8 cellular contexts compared by ENCODE assay signal in the genomic region with DNA sequence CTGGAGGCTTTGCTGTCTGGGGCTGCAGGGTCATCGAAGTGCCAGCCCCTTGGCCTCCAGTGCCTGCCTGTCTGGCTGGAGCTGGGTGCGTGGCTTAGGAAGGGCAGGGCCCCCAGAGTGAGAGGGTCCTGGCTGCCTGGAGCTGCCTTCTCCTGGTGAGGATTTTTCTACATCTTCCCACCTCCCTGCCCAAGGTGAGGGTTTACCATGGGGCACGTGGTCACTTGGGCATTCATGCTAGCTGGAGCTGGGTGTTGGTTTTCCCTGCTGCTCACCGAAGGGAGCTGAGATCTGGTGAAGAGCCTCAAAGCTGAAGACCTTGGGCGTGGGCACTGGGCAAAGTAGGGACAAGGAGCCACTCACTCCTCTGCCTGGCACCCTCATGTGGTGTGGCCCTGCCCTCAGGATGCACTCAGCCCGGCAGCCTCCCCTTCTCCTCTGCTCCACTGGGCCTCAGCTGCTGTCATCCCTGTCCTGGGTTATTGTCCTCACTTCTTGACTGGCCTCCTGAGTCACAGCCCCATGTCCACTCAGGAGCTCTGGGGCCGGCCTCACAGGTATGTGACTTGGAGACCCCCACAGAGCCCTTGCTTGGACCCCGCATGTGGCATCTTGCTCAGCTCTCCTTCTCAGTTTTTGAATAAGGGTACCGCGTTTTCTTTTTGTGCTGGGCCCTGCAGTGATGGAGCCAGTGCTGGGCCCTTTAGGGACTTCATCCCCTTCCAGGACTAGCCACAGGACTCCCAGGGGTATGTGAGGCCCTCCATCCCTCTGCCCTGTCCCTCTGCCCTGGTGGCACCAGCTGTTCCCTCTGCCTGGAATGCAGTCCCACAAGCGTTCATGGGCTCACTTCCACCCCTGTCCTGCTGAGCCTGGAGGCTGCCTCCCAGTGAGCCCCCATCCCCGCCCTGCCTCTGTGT. TPM values are rescaled to one million over a fixed set of nuclear protein-coding genes. Genes with fewer than 3 reads are reported as not detected.
DNase-seq lines count a peak whose midpoint lies in the region; ATAC-seq and TF ChIP-seq lines count a peak whose summit lies in the region.

No MANE protein-coding gene starts in this region.

- 92 to 98% (median 94%) methylated on average over 9 to 12 of the region's 12 CpGs for WGBS in heart left ventricle, 4 donors

- H3K4me3 ChIP-seq in heart left ventricle (peak overlapping the region; percentile 48 to 86 (median 67)), muscle layer of duodenum (ENCODE audit: low read depth in 1 of 2, low read length in 2 of 2) (peak overlapping the region; percentile 53 to 75), uterus (peak overlapping the region; percentile 41 to 58)

- H3K4me1 ChIP-seq in heart left ventricle (peaks cover 6 to 32% (median 16%) of the 10 kb centered on the region in 12 donors), muscle layer of duodenum (ENCODE audit: control insufficient read depth in 1 of 2, insufficient read depth in 2 of 2, low read length in 2 of 2) (peaks cover 0 to 24% of the 10 kb centered on the region in 2 donors), uterus (peaks cover 0 to 5% of the 10 kb centered on the region in 2 donors)

- no peak for ATAC-seq in heart left ventricle
- no peak for ATAC-seq in left cardiac atrium
- no peak for ATAC-seq in GM18873 (IDR thresholded peaks at IDR 0.05; ENCODE audit: low FRiP score, unreplicated experiment)

- DNase-seq in heart left ventricle (peak in 3 of 5 donors; percentile 14 to 46 (median 15)), left cardiac atrium (no peak), ecto neural progenitor cell (ENCODE audit: low spot score) (peak; percentile 42), uterus (no peak), occipital lobe (lab: John Stamatoyannopoulos, UW) (no peak), GM03348 (ENCODE audit: low spot score) (no peak)

- H3K36me3 ChIP-seq in heart left ventricle, result peaks cover 0 to 8% (median 0%) of the 10 kb centered on the region in 9 donors
- peaks cover 0 to 7% of the 10 kb centered on the region in 2 donors for H3K36me3 ChIP-seq in muscle layer of duodenum (ENCODE audit: control insufficient read depth in 1 of 2, insufficient read depth in 2 of 2, low read length in 2 of 2)
- H3K36me3 ChIP-seq in uterus, result no peaks in the 10 kb centered on the region

- TF ChIP-seq CTCF in heart left ventricle (IDR thresholded peaks at IDR 0.05) (no peak), uterus (IDR thresholded peaks at IDR 0.05) (no peak)

- peaks cover 0 to 24% (median 0%) of the 10 kb centered on the region in 9 donors for H3K27me3 ChIP-seq in heart left ventricle
- no peaks in the 10 kb centered on the region for H3K27me3 ChIP-seq in muscle layer of duodenum (ENCODE audit: low read depth, low read length)
- H3K27me3 ChIP-seq in uterus, result no peaks in the 10 kb centered on the region

- intact Hi-C loops in heart left ventricle (cut with DNase I), result no loop called here
- intact Hi-C loops in left cardiac atrium (cut with DNase I), result no loop called here
- intact Hi-C loops in uterus (cut with DNase I; ENCODE audit: low total_unique reads), result no loop called here

- H3K27ac ChIP-seq in heart left ventricle (peak overlapping the region in 3 of 12 donors; percentile 39 to 67 (median 61)), muscle layer of duodenum (ENCODE audit: low read length) (peak overlapping the region; percentile 4), uterus (no peak overlapping the region)

- no peaks in the 10 kb centered on the region for H3K9me3 ChIP-seq in heart left ventricle
- H3K9me3 ChIP-seq in muscle layer of duodenum (ENCODE audit: control insufficient read depth in 1 of 2, low read length in 2 of 2), result no peaks in the 10 kb centered on the region
- H3K9me3 ChIP-seq in uterus, result no peaks in the 10 kb centered on the region

- TF ChIP-seq POLR2A in heart left ventricle (IDR thresholded peaks at IDR 0.05), result no peak
- TF ChIP-seq POLR2A in uterus (IDR thresholded peaks at IDR 0.05), result no peak

RNA-seq across cellular contexts. Expression of a gene that starts 1.6 kb away (rescaled TPM):
- 10 to 100 TPM in 8 of 9 donors, 1 to 10 TPM in 1; 9.1 to 21.9 (median 12.5) TPM for total RNA-seq in heart left ventricle
- polyA plus RNA-seq in heart left ventricle, result 10 to 100 TPM in 1 of 2 donors, 1 to 10 TPM in 1; 7.5 to 17.9 TPM
- total RNA-seq in left cardiac atrium, result 10 to 100 TPM; 12.4 to 17.2 TPM
- 10 to 100 TPM in 1 of 4 donors, 1 to 10 TPM in 3; 1.2 to 28.8 (median 8.3) TPM for total RNA-seq in uterus
- total RNA-seq in occipital lobe, result 22.8 TPM

RNA-seq across cellular contexts. Expression of a gene that starts 58.0 kb away (rescaled TPM):
- total RNA-seq in heart left ventricle, result 1 to 10 TPM in 1 of 9 donors, under 1 TPM in 4, not detected in 4; 0.25 to 1.5 (median 0.40) TPM
- polyA plus RNA-seq in heart left ventricle, result under 1 TPM in 1 of 2 donors, not detected in 1; 0.12 TPM
- total RNA-seq in left cardiac atrium, result under 1 TPM; 0.13 to 0.24 TPM
- total RNA-seq in uterus, result 10 to 100 TPM in 1 of 4 donors, 1 to 10 TPM in 1, not detected in 2; 1.3 to 10.9 TPM
- 5.8 TPM for total RNA-seq in occipital lobe

Comparison
In these comparisons a context has a peak if more than half of its experiments do, and no peak if none do; other contexts are left out.
1. DNase-seq: peak in heart left ventricle (3 of 5) and ecto neural progenitor cell (single experiment); none in left cardiac atrium (single experiment), uterus (0 of 2), occipital lobe (single experiment) and GM03348 (single experiment).
2. Peak in every context shown above with its lines, with median percentiles within 50 percentile points of each other: H3K4me3 ChIP-seq.